13 cellular contexts compared by ENCODE assay signal in genomic region chr1:153804112-153804511, GRCh38. TPM values are rescaled to one million over a fixed set of nuclear protein-coding genes. Genes with fewer than 3 reads are reported as not detected.
DNase-seq lines count a peak whose midpoint lies in the region; ATAC-seq and TF ChIP-seq lines count a peak whose summit lies in the region.
"Had no signal": no experiment of that assay in that cellular context is flagged by ENCODE, and none has a peak within 500 bp of the region (broad histone marks: within the 10 kb centered on the region; RNA-seq: fewer than 3 reads in every experiment).

No MANE protein-coding gene starts in this region.

- no peaks in the 10 kb centered on the region for H3K27me3 Mint-ChIP-seq in T-helper 17 cell
- H3K27me3 Mint-ChIP-seq in stimulated activated naive CD8-positive, alpha-beta T cell treated with anti-CD3 and anti-CD28 coated beads, Interleukin-15, amount 100 ng/mL, for 72 hours, result no peaks in the 10 kb centered on the region

- intact Hi-C loops in left cardiac atrium (cut with DNase I), result no loop called here

- no peak overlapping the region for H3K4me3 Mint-ChIP-seq in T-helper 17 cell
- H3K4me3 Mint-ChIP-seq in stimulated activated naive CD8-positive, alpha-beta T cell treated with anti-CD3 and anti-CD28 coated beads, Interleukin-15, amount 100 ng/mL, for 72 hours, result peak overlapping the region; percentile 40 to 62

- DNase-seq in cardiac muscle cell (ENCODE audit: low read depth in 1 of 2, low spot score in 1 of 2), result peak in 1 of 2 donors; percentile 21
- no peak for DNase-seq in left cardiac atrium
- DNase-seq in T-helper 17 cell, result no peak
- no peak for DNase-seq in right atrium auricular region (ENCODE audit: low spot score)
- DNase-seq in stimulated activated naive CD8-positive, alpha-beta T cell treated with anti-CD3 and anti-CD28 coated beads, Interleukin-15, amount 100 ng/mL, for 72 hours, result no peak
- DNase-seq in hippocampal formation (lab: John Stamatoyannopoulos, UW), result no peak
- DNase-seq: effector CD4-positive, alpha-beta T cell; Karpas-422; NCI-H1694 treated with DMSO at 0.1 percent for 48 hours; NCI-H510A treated with DMSO at 0.1 percent for 48 hours had no signal

- H3K27me3 ChIP-seq in cardiac muscle cell (no peaks in the 10 kb centered on the region), right atrium auricular region (no peaks in the 10 kb centered on the region)

- H3K4me1 Mint-ChIP-seq in T-helper 17 cell, result peaks cover 28% of the 10 kb centered on the region
- peaks cover 69% of the 10 kb centered on the region for H3K4me1 Mint-ChIP-seq in stimulated activated naive CD8-positive, alpha-beta T cell treated with anti-CD3 and anti-CD28 coated beads, Interleukin-15, amount 100 ng/mL, for 72 hours

- H3K4me1 ChIP-seq in cardiac muscle cell (ENCODE audit: low read depth), result peaks cover 23% of the 10 kb centered on the region
- H3K4me1 ChIP-seq in right atrium auricular region, result peaks cover 0 to 30% of the 10 kb centered on the region in 2 donors

- no peak overlapping the region for H3K4me3 ChIP-seq in cardiac muscle cell
- no peak overlapping the region for H3K4me3 ChIP-seq in right atrium auricular region
- H3K4me3 ChIP-seq: psoas muscle had no signal

- peak overlapping the region; percentile 55 for H3K27ac ChIP-seq in cardiac muscle cell
- H3K27ac ChIP-seq in right atrium auricular region, result peak overlapping the region; percentile 72 to 80

- H3K9me3 ChIP-seq in cardiac muscle cell (ENCODE audit: low read depth), result no peaks in the 10 kb centered on the region
- no peaks in the 10 kb centered on the region for H3K9me3 ChIP-seq in T-helper 17 cell (ENCODE audit: control insufficient read depth, low read length, poor library complexity, severe bottlenecking)
- no peaks in the 10 kb centered on the region for H3K9me3 ChIP-seq in right atrium auricular region
- H3K9me3 ChIP-seq: psoas muscle had no signal

- peak overlapping the region; percentile 96 for H3K27ac Mint-ChIP-seq in T-helper 17 cell
- H3K27ac Mint-ChIP-seq in stimulated activated naive CD8-positive, alpha-beta T cell treated with anti-CD3 and anti-CD28 coated beads, Interleukin-15, amount 100 ng/mL, for 72 hours, result peak overlapping the region; percentile 1 to 85

- TF ChIP-seq CTCF in cardiac muscle cell (IDR thresholded peaks at IDR 0.05; ENCODE audit: low read depth, low read length), result no peak
- no peak for TF ChIP-seq CTCF in right atrium auricular region (IDR thresholded peaks at IDR 0.05)

- H3K9me3 Mint-ChIP-seq in stimulated activated naive CD8-positive, alpha-beta T cell treated with anti-CD3 and anti-CD28 coated beads, Interleukin-15, amount 100 ng/mL, for 72 hours, result peaks cover 0 to 10% of the 10 kb centered on the region in 2 donors

- peaks cover 10% of the 10 kb centered on the region for H3K36me3 ChIP-seq in cardiac muscle cell
- peaks cover 20% of the 10 kb centered on the region for H3K36me3 ChIP-seq in right atrium auricular region

- no peaks in the 10 kb centered on the region for H3K36me3 Mint-ChIP-seq in T-helper 17 cell (ENCODE audit: low read depth)

- ATAC-seq in left cardiac atrium (no peak), T-helper 17 cell (no peak), HG02571 (IDR thresholded peaks at IDR 0.05; ENCODE audit: unreplicated experiment) (no peak), GM21367 (IDR thresholded peaks at IDR 0.05; ENCODE audit: unreplicated experiment) (no peak)
- ATAC-seq in stimulated activated naive CD8-positive, alpha-beta T cell treated with anti-CD3 and anti-CD28 coated beads, Interleukin-15, amount 100 ng/mL, for 72 hours, result no peak

RNA-seq across cellular contexts. Expression of gene SLC27A3, which starts 28.9 kb away (rescaled TPM):
- total RNA-seq in cardiac muscle cell (20.7 and 27.7 TPM in 2 replicates), left cardiac atrium (10 to 100 TPM; 22.9 to 26.5 TPM), T-helper 17 cell (10 to 100 TPM in 1 of 2 donors, 1 to 10 TPM in 1; 7.4 to 10.0 TPM), right atrium auricular region (10 to 100 TPM in 1 of 2 donors, 1 to 10 TPM in 1; 9.9 to 20.1 TPM)
- polyA plus RNA-seq in cardiac muscle cell, result 30.6 and 46.7 TPM in 2 replicates
